Comparison of ENCODE assay signal across 18 cellular contexts in the genomic region with DNA sequence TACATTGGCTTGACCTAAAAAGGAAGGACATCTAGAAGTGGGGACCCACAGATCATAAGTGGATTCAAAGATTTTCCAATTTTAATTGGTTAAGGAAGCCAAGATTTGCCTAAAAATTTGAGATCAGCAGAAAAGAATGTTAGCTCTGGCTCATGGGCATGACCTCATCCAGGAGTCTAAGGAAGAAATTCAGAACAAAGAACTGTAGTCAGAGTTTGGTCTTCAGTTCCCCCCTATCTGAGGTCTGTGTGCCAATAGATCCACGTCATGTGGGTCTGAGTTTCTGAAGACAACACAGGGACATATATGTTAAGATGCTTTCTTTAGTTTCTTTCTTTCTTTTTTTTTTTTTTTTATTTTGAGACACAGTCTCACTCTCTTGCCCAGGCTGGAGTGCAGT.
DNase-seq lines count a peak whose midpoint lies in the region; ATAC-seq and TF ChIP-seq lines count a peak whose summit lies in the region.
"Had no signal": no experiment of that assay in that cellular context is flagged by ENCODE, and none has a peak within 500 bp of the region (broad histone marks: within the 10 kb centered on the region; RNA-seq: fewer than 3 reads in every experiment).

No MANE protein-coding gene starts in this region.

- H3K4me1 ChIP-seq in left ventricle myocardium inferior, result peaks cover 7% of the 10 kb centered on the region
- H3K4me1 ChIP-seq: BLaER1 treated with 17β-estradiol and CSF1 and Interleukin-3, amounts not matched to agents 10 nM and 100 nM; HAP-1 had no signal

- no peak overlapping the region for H3K4me3 ChIP-seq in fibroblast of pulmonary artery (replicated peaks; ENCODE audit: low read depth, low read length)
- no peak overlapping the region for H3K4me3 ChIP-seq in left ventricle myocardium inferior
- H3K4me3 ChIP-seq: BLaER1 treated with 17β-estradiol and CSF1 and Interleukin-3, amounts not matched to agents 10 nM and 100 nM; GM23248; HAP-1 had no signal

- no peaks in the 10 kb centered on the region for H3K36me3 ChIP-seq in left ventricle myocardium inferior
- H3K36me3 ChIP-seq: BLaER1 treated with 17β-estradiol and CSF1 and Interleukin-3, amounts not matched to agents 10 nM and 100 nM; HAP-1 had no signal

- in situ Hi-C loops in SK-MEL-5 (cut with HindIII; ENCODE audit: low pct_unique_long_range_greater_than_20kb, low sequenced_read_pairs), result no loop called here

- H3K27me3 ChIP-seq in left ventricle myocardium inferior (ENCODE audit: low read depth), result no peaks in the 10 kb centered on the region
- H3K27me3 ChIP-seq: BLaER1 treated with 17β-estradiol and CSF1 and Interleukin-3, amounts not matched to agents 10 nM and 100 nM had no signal

- H3K27ac ChIP-seq in left ventricle myocardium inferior (replicated peaks), result no peak overlapping the region
- H3K27ac ChIP-seq: BLaER1 treated with 17β-estradiol and CSF1 and Interleukin-3, amounts not matched to agents 10 nM and 100 nM; GM23248; HL-60 had no signal

- peaks cover 34% of the 10 kb centered on the region for H3K9me3 ChIP-seq in left ventricle myocardium inferior (replicated peaks)
- H3K9me3 ChIP-seq: HAP-1 had no signal

- intact Hi-C loops in left ventricle myocardium inferior (cut with micrococcal nuclease), result no loop called here

- DNase-seq in SK-MEL-5 (ENCODE audit: low read depth, low spot score) (peak; percentile 48), fibroblast of pulmonary artery (ENCODE audit: low read depth) (peak; percentile 11), kidney tubule cell (ENCODE audit: low spot score) (peak; percentile 29), left ventricle myocardium inferior (no peak), NCI-H2196 treated with DMSO at 0.1 percent for 48 hours (lab: John Stamatoyannopoulos, UW; ENCODE audit: unreplicated experiment) (no peak)
- DNase-seq: CD4-positive, CD25-positive, alpha-beta regulatory T cell; CD8-positive, alpha-beta memory T cell; COR-L47; DMS 273 treated with DMSO at 0.1 percent for 48 hours; DMS53; DND-41; EL; GM23248; IMR-90 had no signal

- TF ChIP-seq CTCF in fibroblast of pulmonary artery (IDR thresholded peaks at IDR 0.05; ENCODE audit: low read length, missing control alignments), result no peak
- TF ChIP-seq CTCF in left ventricle myocardium inferior (IDR thresholded peaks at IDR 0.05; ENCODE audit: borderline replicate concordance), result no peak

- ATAC-seq in HG02973 (IDR thresholded peaks at IDR 0.05; ENCODE audit: unreplicated experiment), result no peak

Comparison
In these comparisons a context has a peak if more than half of its experiments do, and no peak if none do; other contexts are left out.
1. DNase-seq: peak in SK-MEL-5 (single experiment), fibroblast of pulmonary artery (single experiment) and kidney tubule cell (single experiment); none in left ventricle myocardium inferior (single experiment) and NCI-H2196 treated with DMSO at 0.1 percent for 48 hours (single experiment).